In genomic region chr17:45284176-45285140, GRCh38 we compare ENCODE assay signal across 8 cellular contexts. TPM values are rescaled to one million over a fixed set of nuclear protein-coding genes. Genes with fewer than 3 reads are reported as not detected.
A peak's percentile ranks its signal among the peaks of the same experiment; 100 is the strongest.
DNase-seq lines count a peak whose midpoint lies in the region; ATAC-seq and TF ChIP-seq lines count a peak whose summit lies in the region.

No MANE protein-coding gene starts in this region.

- H3K4me3 ChIP-seq in kidney epithelial cell (ENCODE audit: low read depth, low read length), result no peak overlapping the region

- H3K9me3 Mint-ChIP-seq in type B pancreatic cell, result no peaks in the 10 kb centered on the region

- H3K4me3 Mint-ChIP-seq in type B pancreatic cell, result no peak overlapping the region

- DNase-seq in Right ventricle myocardium inferior (ENCODE audit: missing footprints) (peak; percentile 88), cardiac septum (ENCODE audit: low spot score) (no peak), kidney epithelial cell (ENCODE audit: low read depth) (no peak), type B pancreatic cell (ENCODE audit: extremely low spot score, unreplicated experiment) (no peak), ecto neural progenitor cell (ENCODE audit: low spot score) (no peak), NK-92 (lab: John Stamatoyannopoulos, UW; ENCODE audit: unreplicated experiment) (no peak)
- peak; percentile 54 for DNase-seq in activated naive CD4-positive, alpha-beta T cell treated with Interleukin-2 at 50 U/mL for 16 hours

- peaks cover 10% of the 10 kb centered on the region for H3K36me3 ChIP-seq in kidney epithelial cell (ENCODE audit: control insufficient read depth, insufficient read depth, low read length)

- H3K27ac Mint-ChIP-seq in type B pancreatic cell, result no peak overlapping the region

- H3K4me1 Mint-ChIP-seq in type B pancreatic cell (ENCODE audit: unreplicated experiment), result peaks cover 3% of the 10 kb centered on the region

- peaks cover 6% of the 10 kb centered on the region for H3K36me3 Mint-ChIP-seq in type B pancreatic cell

- TF ChIP-seq CTCF in kidney epithelial cell (IDR thresholded peaks at IDR 0.05; ENCODE audit: insufficient read depth, low read length, poor library complexity, severe bottlenecking) (peak; percentile 33), type B pancreatic cell (conservative IDR thresholded peaks at IDR 0.05) (peak; percentile 36)

- H3K27me3 Mint-ChIP-seq in type B pancreatic cell, result no peaks in the 10 kb centered on the region

- ATAC-seq in Right ventricle myocardium inferior (peak; percentile 60), GM21786 (IDR thresholded peaks at IDR 0.05; ENCODE audit: unreplicated experiment) (no peak)

- intact Hi-C loops in Right ventricle myocardium inferior (cut with DNase I) (no loop called here), cardiac septum (cut with DNase I) (no loop called here)

- no peaks in the 10 kb centered on the region for H3K27me3 ChIP-seq in kidney epithelial cell (ENCODE audit: control insufficient read depth, insufficient read depth, low read length)

RNA-seq across cellular contexts. Expression of gene SPATA32, which starts 22.6 kb away (rescaled TPM):
- not detected for total RNA-seq in Right ventricle myocardium inferior
- not detected for total RNA-seq in cardiac septum
- not detected in 2 replicates for total RNA-seq in kidney epithelial cell
- total RNA-seq in type B pancreatic cell (ENCODE audit: low replicate concordance), result not detected in 2 replicates

RNA-seq across cellular contexts. Expression of gene MAP3K14, which starts 32.4 kb away (rescaled TPM):
- total RNA-seq in Right ventricle myocardium inferior (14.4 TPM), cardiac septum (14.6 TPM), kidney epithelial cell (3.8 and 5.4 TPM in 2 replicates), type B pancreatic cell (ENCODE audit: low replicate concordance) (10.4 and 11.2 TPM in 2 replicates)

Comparison
In these comparisons a context has a peak if more than half of its experiments do, and no peak if none do; other contexts are left out.
1. DNase-seq: peak in Right ventricle myocardium inferior (single experiment) and activated naive CD4-positive, alpha-beta T cell treated with Interleukin-2 at 50 U/mL for 16 hours (single experiment); none in cardiac septum (single experiment), kidney epithelial cell (single experiment), type B pancreatic cell (single experiment), ecto neural progenitor cell (single experiment) and NK-92 (single experiment).